Comparison of ENCODE assay signal across 1 cellular context in the genomic region with DNA sequence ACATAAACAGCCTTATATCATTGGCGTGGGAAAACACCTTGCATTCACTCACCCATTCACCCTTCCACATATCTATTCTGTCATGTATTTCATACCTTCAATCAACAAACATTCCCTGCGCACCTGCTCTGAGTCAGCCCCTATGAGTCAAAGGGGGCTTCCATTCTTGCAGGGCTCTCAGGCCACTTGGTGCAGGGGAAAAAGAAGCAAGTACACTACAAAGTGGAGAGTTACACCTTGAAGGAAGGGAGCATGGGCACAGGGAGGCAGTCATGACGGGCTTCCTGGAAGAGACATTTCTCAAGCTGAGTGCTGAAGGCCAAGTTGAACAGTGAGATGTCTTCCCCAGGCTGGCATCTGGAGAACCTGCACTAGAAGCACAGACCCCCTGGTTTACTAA.
TF ChIP-seq lines count a peak whose summit lies in the region.

No MANE protein-coding gene starts in this region.

TF ChIP-seq in IMR-90, 13 proteins besides CTCF, POLR2A, EP300 and RAD21 (continued from another document):
- TF ChIP-seq ELK1 (IDR thresholded peaks at IDR 0.05; ENCODE audit: borderline replicate concordance, low read depth, low read length), result no peak
TF ChIP-seq in IMR-90: peak in this region for 1.
